8 cellular contexts compared by ENCODE assay signal in the genomic region with DNA sequence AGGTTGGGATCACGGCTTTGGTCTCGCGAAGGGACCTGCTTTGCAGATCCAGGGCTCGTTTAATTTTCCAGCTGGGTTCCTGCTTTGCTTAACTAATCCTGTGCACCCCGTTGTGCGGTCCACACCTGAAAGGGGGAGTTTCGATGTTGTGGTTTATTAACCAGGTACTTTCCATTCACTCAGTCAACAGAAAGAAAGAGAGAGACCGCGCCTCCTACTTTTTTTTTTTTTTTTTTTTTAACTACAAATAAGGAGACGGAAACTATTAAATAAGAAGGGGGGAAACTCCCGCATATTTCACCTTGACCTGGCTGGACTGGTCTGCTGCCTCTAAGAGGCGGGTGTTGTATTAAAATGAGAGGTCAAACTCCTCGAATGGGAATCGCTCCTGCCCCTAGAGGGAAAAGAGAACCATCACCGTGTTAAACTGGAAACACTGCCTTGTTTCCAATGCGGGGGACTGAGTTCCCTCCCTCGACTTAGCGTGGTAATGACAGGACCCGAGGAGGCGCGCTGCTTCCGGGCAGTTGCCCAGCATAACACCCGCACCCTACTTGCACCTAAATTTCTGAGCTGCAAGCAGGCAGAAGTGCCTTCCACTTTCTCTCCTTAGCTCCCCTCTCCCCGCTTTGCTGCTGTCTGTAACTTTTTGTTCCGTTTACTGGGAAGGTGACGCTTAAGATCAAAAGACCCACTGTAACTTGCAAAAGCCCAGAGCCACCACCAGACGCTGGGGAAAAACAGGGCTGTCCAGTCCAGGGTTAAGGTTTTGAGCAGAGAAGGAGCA. TPM values are rescaled to one million over a fixed set of nuclear protein-coding genes. Genes with fewer than 3 reads are reported as not detected.
A peak's percentile ranks its signal among the peaks of the same experiment; 100 is the strongest.
DNase-seq lines count a peak whose midpoint lies in the region; ATAC-seq and TF ChIP-seq lines count a peak whose summit lies in the region.

No MANE protein-coding gene starts in this region.

- peaks cover 16% of the 10 kb centered on the region for H3K4me1 Mint-ChIP-seq in osteocyte (ENCODE audit: unreplicated experiment)

- peak in 7 of 12 donors; percentile 16 to 39 (median 22) for TF ChIP-seq CTCF in heart left ventricle (IDR thresholded peaks at IDR 0.05)
- TF ChIP-seq CTCF in osteocyte (IDR thresholded peaks at IDR 0.05): peak; percentile 45

- peak overlapping the region; percentile 86 for H3K9ac ChIP-seq in adipocyte (ENCODE audit: low read length)

- 7 to 11% (median 9%) methylated on average over 25 to 27 of the region's 27 CpGs for WGBS in heart left ventricle, 4 donors

- peak overlapping the region; percentile 96 for H3K4me3 Mint-ChIP-seq in osteocyte (ENCODE audit: unreplicated experiment)

- no peaks in the 10 kb centered on the region for H3K9me3 Mint-ChIP-seq in osteocyte (ENCODE audit: unreplicated experiment)

- H3K36me3 ChIP-seq in adipocyte (ENCODE audit: control insufficient read depth, insufficient read depth, low read length, severe bottlenecking): no peaks in the 10 kb centered on the region
- H3K36me3 ChIP-seq in heart left ventricle: no peaks in the 10 kb centered on the region

- H3K9me3 ChIP-seq in adipocyte (ENCODE audit: control insufficient read depth, low read length): no peaks in the 10 kb centered on the region
- H3K9me3 ChIP-seq in heart left ventricle: no peaks in the 10 kb centered on the region

- ATAC-seq in GM19035 (IDR thresholded peaks at IDR 0.05; ENCODE audit: unreplicated experiment) (peak; percentile 33), HG03108 (IDR thresholded peaks at IDR 0.05; ENCODE audit: unreplicated experiment) (peak; percentile 45), heart left ventricle (peak; percentile 57 to 75 (median 62))

- DNase-seq in COLO829 (ENCODE audit: low spot score) (peak; percentile 73), NCI-H446 (lab: John Stamatoyannopoulos, UW) (peak; percentile 68 to 69), adipocyte (ENCODE audit: low read depth) (peak; percentile 79), heart left ventricle (peak; percentile 35 to 71 (median 57)), osteocyte (ENCODE audit: extremely low spot score, unreplicated experiment) (no peak), amniotic stem cell (lab: John Stamatoyannopoulos, UW) (no peak)

- H3K36me3 Mint-ChIP-seq in osteocyte (ENCODE audit: unreplicated experiment): no peaks in the 10 kb centered on the region

- peak overlapping the region; percentile 58 to 91 (median 78) for H3K27ac ChIP-seq in heart left ventricle

- intact Hi-C loops in heart left ventricle (cut with DNase I): loop anchor here in 3 of 10 donors (10.0 kb wide), 3 partner anchors 75 to 265 kb away; no protein-coding TSS in a partner anchor

- peaks cover 10% of the 10 kb centered on the region for H3K27me3 Mint-ChIP-seq in osteocyte (ENCODE audit: unreplicated experiment)

- H3K4me1 ChIP-seq in adipocyte (ENCODE audit: control insufficient read depth, insufficient read depth, low read length) (peaks cover 13% of the 10 kb centered on the region), heart left ventricle (peaks cover 0 to 21% (median 6%) of the 10 kb centered on the region in 12 donors)

- TF ChIP-seq POLR2A in heart left ventricle (IDR thresholded peaks at IDR 0.05): no peak

- peak overlapping the region; percentile 83 for H3K4me3 ChIP-seq in adipocyte (ENCODE audit: low read length)
- H3K4me3 ChIP-seq in heart left ventricle: peak overlapping the region; percentile 55 to 77 (median 66)

- H3K27ac Mint-ChIP-seq in osteocyte (ENCODE audit: unreplicated experiment): peak overlapping the region; percentile 98

- H3K27me3 ChIP-seq in adipocyte (replicated peaks; ENCODE audit: control insufficient read depth, insufficient read depth, low read length) (no peaks in the 10 kb centered on the region), heart left ventricle (peaks cover 0 to 18% (median 4%) of the 10 kb centered on the region in 9 donors)

RNA-seq across cellular contexts. Expression of a gene that starts 1.1 kb away (rescaled TPM):
- total RNA-seq in heart left ventricle (10 to 100 TPM in 1 of 9 donors, 1 to 10 TPM in 7, under 1 TPM in 1; 0.93 to 16.0 (median 2.7) TPM), osteocyte (1.5 and 2.4 TPM in 2 replicates)
- polyA plus RNA-seq in heart left ventricle: under 1 TPM; 0.61 to 0.64 TPM

Comparison
In these comparisons a context has a peak if more than half of its experiments do, and no peak if none do; other contexts are left out.
1. DNase-seq: peak in COLO829 (single experiment), NCI-H446 (2 of 2), adipocyte (single experiment) and heart left ventricle (5 of 5); none in osteocyte (single experiment) and amniotic stem cell (single experiment).
2. Peak in every context shown above with its lines, with median percentiles within 50 percentile points of each other: ATAC-seq.